In the genomic region with DNA sequence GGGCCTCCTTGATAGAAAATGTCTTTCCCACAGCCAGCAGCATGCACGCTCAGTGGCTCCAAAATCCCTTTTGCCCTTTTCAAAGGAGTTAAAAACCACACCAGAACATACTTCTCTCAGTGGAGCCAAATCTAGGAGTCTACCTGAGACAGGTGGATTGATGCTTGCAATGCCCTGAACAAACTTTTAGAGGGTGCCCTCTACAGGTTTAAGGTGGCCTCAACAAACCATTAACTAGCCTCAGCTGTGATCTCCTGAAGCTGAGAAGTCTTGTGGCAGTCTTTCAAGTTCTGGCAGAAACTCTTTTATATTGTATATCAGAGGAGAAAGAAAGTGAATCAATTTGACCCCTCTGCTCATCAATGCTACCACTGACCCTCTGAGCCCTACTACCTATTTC, we compare ENCODE assay signal across 12 cellular contexts.
A peak's percentile ranks its signal among the peaks of the same experiment; 100 is the strongest.
DNase-seq lines count a peak whose midpoint lies in the region; ATAC-seq and TF ChIP-seq lines count a peak whose summit lies in the region.
"Had no signal": no experiment of that assay in that cellular context is flagged by ENCODE, and none has a peak within 500 bp of the region (broad histone marks: within the 10 kb centered on the region; RNA-seq: fewer than 3 reads in every experiment).

No MANE protein-coding gene starts in this region.

- intact Hi-C loops in left lung (cut with DNase I), result no loop called here
- intact Hi-C loops in CD4-positive, alpha-beta memory T cell (cut with micrococcal nuclease), result no loop called here

- H3K4me3 Mint-ChIP-seq in CD4-positive, alpha-beta memory T cell, result no peak overlapping the region

- H3K27ac Mint-ChIP-seq in CD4-positive, alpha-beta memory T cell, result peak overlapping the region in 1 of 7 donors; percentile 25

- H3K27me3 ChIP-seq in WERI-Rb-1 (ENCODE audit: insufficient read depth, low read depth, severe bottlenecking) (no peaks in the 10 kb centered on the region), left lung (no peaks in the 10 kb centered on the region)
- H3K27me3 ChIP-seq in CD4-positive, alpha-beta memory T cell (ENCODE audit: insufficient read depth, low read length), result no peaks in the 10 kb centered on the region

- H3K36me3 ChIP-seq in WERI-Rb-1, result peaks cover 3% of the 10 kb centered on the region
- no peaks in the 10 kb centered on the region for H3K36me3 ChIP-seq in left lung
- H3K36me3 ChIP-seq in CD4-positive, alpha-beta memory T cell (ENCODE audit: insufficient read depth, low read length), result no peaks in the 10 kb centered on the region

- TF ChIP-seq CTCF in WERI-Rb-1 (IDR thresholded peaks at IDR 0.05; ENCODE audit: low read depth, low read length), result peak; percentile 75
- no peak for TF ChIP-seq CTCF in left lung (IDR thresholded peaks at IDR 0.05)

- H3K27ac ChIP-seq in WERI-Rb-1, result no peak overlapping the region
- no peak overlapping the region for H3K27ac ChIP-seq in left lung
- H3K27ac ChIP-seq in CD4-positive, alpha-beta memory T cell (ENCODE audit: low read depth, low read length), result no peak overlapping the region
- H3K27ac ChIP-seq: SK-N-MC had no signal

- no peak overlapping the region for H3K4me3 ChIP-seq in WERI-Rb-1 (ENCODE audit: low read depth, low read length)
- no peak overlapping the region for H3K4me3 ChIP-seq in left lung
- H3K4me3 ChIP-seq in CD4-positive, alpha-beta memory T cell (ENCODE audit: low read length in 2 of 2), result no peak overlapping the region
- H3K4me3 ChIP-seq: SK-N-MC, smooth muscle cell had no signal

- H3K9me3 Mint-ChIP-seq in CD4-positive, alpha-beta memory T cell, result no peaks in the 10 kb centered on the region

- H3K4me1 ChIP-seq in left lung, result no peaks in the 10 kb centered on the region
- H3K4me1 ChIP-seq in CD4-positive, alpha-beta memory T cell (ENCODE audit: insufficient read depth, low read length), result no peaks in the 10 kb centered on the region

- CTCF ChIA-PET in CD4-positive, alpha-beta memory T cell (lab: Charles Lee; ENCODE audit: partially characterized antibody), result interaction anchor here (1.1 kb wide), 1 partner anchor 188 kb away, joined by 3 read pairs; no protein-coding TSS in a partner anchor

- POLR2A ChIA-PET in CD4-positive, alpha-beta memory T cell (lab: Charles Lee; ENCODE audit: partially characterized antibody), result interaction anchor here (0.6 kb wide), 1 partner anchor 12 kb away, joined by 3 read pairs; no protein-coding TSS in a partner anchor

- H3K9me3 ChIP-seq in WERI-Rb-1 (ENCODE audit: severe bottlenecking) (no peaks in the 10 kb centered on the region), left lung (no peaks in the 10 kb centered on the region)
- no peaks in the 10 kb centered on the region for H3K9me3 ChIP-seq in CD4-positive, alpha-beta memory T cell (ENCODE audit: control insufficient read depth in 1 of 2, low read length in 2 of 2)

- H3K4me1 Mint-ChIP-seq in CD4-positive, alpha-beta memory T cell, result peaks cover 0 to 6% (median 0%) of the 10 kb centered on the region in 4 donors

- DNase-seq in NCI-H2171 treated with DMSO at 0.1 percent for 48 hours (lab: John Stamatoyannopoulos, UW) (peak; percentile 41), NCI-H2171 (lab: John Stamatoyannopoulos, UW) (no peak), HT-29 (ENCODE audit: low spot score) (peak; percentile 43), WERI-Rb-1 (peak; percentile 30), left lung (no peak)
- DNase-seq in CD4-positive, alpha-beta memory T cell, result no peak
- no peak for DNase-seq in activated CD8-positive, alpha-beta memory T cell treated with anti-CD3 and anti-CD28 coated beads, Interleukin-2, amount 50 U/mL, for 48 hours
- DNase-seq: aorta, midbrain had no signal

- H3K27me3 Mint-ChIP-seq in CD4-positive, alpha-beta memory T cell, result no peaks in the 10 kb centered on the region

- peaks cover 11 to 28% of the 10 kb centered on the region in 2 donors for H3K36me3 Mint-ChIP-seq in CD4-positive, alpha-beta memory T cell

- ATAC-seq in left lung (peak; percentile 79), HG03139 (IDR thresholded peaks at IDR 0.05; ENCODE audit: unreplicated experiment) (no peak)

Comparison
In these comparisons a context has a peak if more than half of its experiments do, and no peak if none do; other contexts are left out.
1. DNase-seq: peak in NCI-H2171 treated with DMSO at 0.1 percent for 48 hours (single experiment), HT-29 (single experiment) and WERI-Rb-1 (single experiment); none in NCI-H2171 (single experiment), left lung (0 of 2), CD4-positive, alpha-beta memory T cell (0 of 5) and activated CD8-positive, alpha-beta memory T cell treated with anti-CD3 and anti-CD28 coated beads, Interleukin-2, amount 50 U/mL, for 48 hours (single experiment).